In genomic region chr16:31179153-31179746, GRCh38 we compare ENCODE assay signal across 8 cellular contexts. TPM values are rescaled to one million over a fixed set of nuclear protein-coding genes. Genes with fewer than 3 reads are reported as not detected.
DNase-seq lines count a peak whose midpoint lies in the region; ATAC-seq, FAIRE-seq and TF ChIP-seq lines count a peak whose summit lies in the region.

No MANE protein-coding gene starts in this region.

- H3K27ac Mint-ChIP-seq in activated naive CD8-positive, alpha-beta T cell treated with anti-CD3 and anti-CD28 coated beads for 36 hours = peak overlapping the region; percentile 100

- peak overlapping the region; percentile 97 for H3K4me3 Mint-ChIP-seq in activated naive CD8-positive, alpha-beta T cell treated with anti-CD3 and anti-CD28 coated beads for 36 hours

- peak overlapping the region; percentile 88 for H3K4me3 ChIP-seq in GM12864 (ENCODE audit: low read depth, low read length)
- peak overlapping the region; percentile 91 to 93 (median 92) for H3K4me3 ChIP-seq in keratinocyte (ENCODE audit: control insufficient read depth in 2 of 3, extremely low read depth in 1 of 3, insufficient read depth in 2 of 3, low read depth in 1 of 3, low read length in 3 of 3)

- dilution Hi-C loops in keratinocyte (cut with MboI; ENCODE audit: extremely low pct_ligation_motif_present, low sequenced_read_pairs) = no loop called here

- H3K36me3 ChIP-seq in keratinocyte (ENCODE audit: control insufficient read depth in 2 of 2, extremely low read depth in 1 of 2, insufficient read depth in 2 of 2, low read length in 2 of 2) = peaks cover 14 to 27% of the 10 kb centered on the region in 2 experiments

- peaks cover 28% of the 10 kb centered on the region for H4K20me1 ChIP-seq in keratinocyte (ENCODE audit: control insufficient read depth, extremely low read depth, insufficient read depth, low read length)

- no peaks in the 10 kb centered on the region for H3K27me3 ChIP-seq in keratinocyte (ENCODE audit: control insufficient read depth, extremely low read depth, insufficient read depth, low read length)

- H2AFZ ChIP-seq in keratinocyte (ENCODE audit: control insufficient read depth, low read length) = peak overlapping the region; percentile 100

- peaks cover 12% of the 10 kb centered on the region for H3K27me3 Mint-ChIP-seq in activated naive CD8-positive, alpha-beta T cell treated with anti-CD3 and anti-CD28 coated beads for 36 hours

- peaks cover 23% of the 10 kb centered on the region for H3K4me1 ChIP-seq in keratinocyte (ENCODE audit: control insufficient read depth, extremely low read depth, insufficient read depth, low read length)

- peaks cover 42% of the 10 kb centered on the region for H3K36me3 Mint-ChIP-seq in activated naive CD8-positive, alpha-beta T cell treated with anti-CD3 and anti-CD28 coated beads for 36 hours

- no peak for FAIRE-seq in keratinocyte (lab: Jason Lieb, UNC)

- peak overlapping the region; percentile 96 for H3K9ac ChIP-seq in keratinocyte (ENCODE audit: control insufficient read depth, extremely low read depth, insufficient read depth, low read length)

- TF ChIP-seq CTCF in GM12864 (IDR thresholded peaks at IDR 0.05; ENCODE audit: low read depth, low read length, missing control alignments) (no peak), keratinocyte (optimal IDR thresholded peaks at IDR 0.05 in 1 of 3, IDR thresholded peaks at IDR 0.05 in 1 of 3, conservative IDR thresholded peaks at IDR 0.05 in 1 of 3; ENCODE audit: extremely low read depth in 1 of 3, insufficient read depth in 2 of 3, low read length in 3 of 3) (no peak), GM10266 (IDR thresholded peaks at IDR 0.05; ENCODE audit: control insufficient read depth, insufficient read depth, low read depth, missing control alignments) (no peak)

- H3K9me3 Mint-ChIP-seq in activated naive CD8-positive, alpha-beta T cell treated with anti-CD3 and anti-CD28 coated beads for 36 hours = no peaks in the 10 kb centered on the region

- peaks cover 42% of the 10 kb centered on the region for H3K4me1 Mint-ChIP-seq in activated naive CD8-positive, alpha-beta T cell treated with anti-CD3 and anti-CD28 coated beads for 36 hours

- H3K9me3 ChIP-seq in keratinocyte (ENCODE audit: control insufficient read depth, low read depth, low read length) = no peaks in the 10 kb centered on the region

- peak; percentile 4 for ATAC-seq in HG02973 (IDR thresholded peaks at IDR 0.05; ENCODE audit: unreplicated experiment)

- no peak for DNase-seq in GM12864 (ENCODE audit: low read depth)
- no peak for DNase-seq in activated naive CD8-positive, alpha-beta T cell treated with anti-CD3 and anti-CD28 coated beads for 36 hours
- no peak for DNase-seq in keratinocyte (ENCODE audit: low read depth, low spot score)
- peak; percentile 24 for DNase-seq in superior temporal gyrus (ENCODE audit: extremely low spot score)
- DNase-seq in GM10266 (ENCODE audit: extremely low spot score) = no peak
- DNase-seq in activated gamma-delta T cell treated with Interleukin-2 at 50 U/mL for 16 hours = no peak
- DNase-seq in dermis blood vessel endothelial cell = no peak

- peak overlapping the region; percentile 98 for H3K27ac ChIP-seq in keratinocyte (ENCODE audit: control insufficient read depth, insufficient read depth, low read length)

- peak overlapping the region; percentile 98 for H3K4me2 ChIP-seq in keratinocyte (ENCODE audit: control insufficient read depth, extremely low read depth, insufficient read depth, low read depth, low read length)

- H3K9me1 ChIP-seq in keratinocyte (ENCODE audit: control insufficient read depth, extremely low read depth, insufficient read depth, low read length) = peaks cover 6% of the 10 kb centered on the region

- peaks cover 43% of the 10 kb centered on the region for H3K79me2 ChIP-seq in keratinocyte (ENCODE audit: control insufficient read depth, insufficient read depth, low read length)

RNA-seq across cellular contexts. Expression of gene FUS, which starts 0.7 kb away (rescaled TPM):
- 100 to 1,000 TPM; 817 to 858 TPM for total RNA-seq in activated naive CD8-positive, alpha-beta T cell treated with anti-CD3 and anti-CD28 coated beads for 36 hours
- polyA plus RNA-seq in keratinocyte = 88.0 to 210 TPM (median 199 TPM) in 3 replicates
- polyA plus RNA-seq in keratinocyte (2011; ENCODE audit: low read depth) = 138 TPM
- polyA plus RNA-seq in keratinocyte (2011; cell fraction: cytosol; rRNA removed) = 50.2 and 69.9 TPM in 2 replicates
- polyA plus RNA-seq in keratinocyte (2011; cell fraction: nucleus; rRNA removed) = 170 and 201 TPM in 2 replicates
- polyA plus RNA-seq in keratinocyte (2012; ENCODE audit: low replicate concordance) = 196 and 474 TPM in 2 replicates
- 44.0 to 226 TPM (median 102 TPM) in 3 replicates for polyA minus RNA-seq in keratinocyte
- polyA minus RNA-seq in keratinocyte (2011; cell fraction: cytosol; rRNA and poly(A)+ RNA removed) = 112 TPM
- 53.8 and 89.2 TPM in 2 replicates for polyA minus RNA-seq in keratinocyte (2011; cell fraction: nucleus; rRNA and poly(A)+ RNA removed)
- total RNA-seq in dermis blood vessel endothelial cell = 68.2 and 71.3 TPM in 2 replicates

RNA-seq across cellular contexts. Expression of gene PYCARD, which starts 23.3 kb away (rescaled TPM):
- total RNA-seq in activated naive CD8-positive, alpha-beta T cell treated with anti-CD3 and anti-CD28 coated beads for 36 hours = 1 to 10 TPM; 5.0 to 5.2 TPM
- polyA plus RNA-seq in keratinocyte = 46.4 to 84.9 TPM (median 58.1 TPM) in 3 replicates
- 18.4 TPM for polyA plus RNA-seq in keratinocyte (2011; ENCODE audit: low read depth)
- polyA plus RNA-seq in keratinocyte (2011; cell fraction: cytosol; rRNA removed) = 33.0 and 90.8 TPM in 2 replicates
- polyA plus RNA-seq in keratinocyte (2011; cell fraction: nucleus; rRNA removed) = 21.8 and 25.3 TPM in 2 replicates
- 82.2 and 114 TPM in 2 replicates for polyA plus RNA-seq in keratinocyte (2012; ENCODE audit: low replicate concordance)
- polyA minus RNA-seq in keratinocyte = 25.1 to 88.4 TPM (median 60.1 TPM) in 3 replicates
- 162 TPM for polyA minus RNA-seq in keratinocyte (2011; cell fraction: cytosol; rRNA and poly(A)+ RNA removed)
- polyA minus RNA-seq in keratinocyte (2011; cell fraction: nucleus; rRNA and poly(A)+ RNA removed) = 11.1 and 12.3 TPM in 2 replicates
- 74.5 and 101 TPM in 2 replicates for total RNA-seq in dermis blood vessel endothelial cell

RNA-seq across cellular contexts. Expression of gene PRSS36, which starts 29.4 kb away (rescaled TPM):
- total RNA-seq in activated naive CD8-positive, alpha-beta T cell treated with anti-CD3 and anti-CD28 coated beads for 36 hours = under 1 TPM in 1 of 2 experiments, not detected in 1; 0.74 TPM
- polyA plus RNA-seq in keratinocyte = 0.08 to 0.95 TPM (median 0.43 TPM) in 3 replicates
- polyA plus RNA-seq in keratinocyte (2011; ENCODE audit: low read depth) = not detected
- polyA plus RNA-seq in keratinocyte (2011; cell fraction: cytosol; rRNA removed) = 0.21 and 0.42 TPM in 2 replicates
- polyA plus RNA-seq in keratinocyte (2011; cell fraction: nucleus; rRNA removed) = 0.28 and 0.39 TPM in 2 replicates
- polyA plus RNA-seq in keratinocyte (2012; ENCODE audit: low replicate concordance) = 0.31 and 3.0 TPM in 2 replicates
- 0.26 TPM in 1 of 3 replicates, not detected in the others for polyA minus RNA-seq in keratinocyte
- polyA minus RNA-seq in keratinocyte (2011; cell fraction: cytosol; rRNA and poly(A)+ RNA removed) = 3.5 TPM
- polyA minus RNA-seq in keratinocyte (2011; cell fraction: nucleus; rRNA and poly(A)+ RNA removed) = not detected in 2 replicates
- 0.51 TPM in 1 of 2 replicates, not detected in the other for total RNA-seq in dermis blood vessel endothelial cell

RNA-seq across cellular contexts. Expression of gene TRIM72, which starts 34.7 kb away (rescaled TPM):
- total RNA-seq in activated naive CD8-positive, alpha-beta T cell treated with anti-CD3 and anti-CD28 coated beads for 36 hours = not detected
- under 0.01 TPM in 1 of 3 replicates, not detected in the others for polyA plus RNA-seq in keratinocyte
- 0.06 TPM for polyA plus RNA-seq in keratinocyte (2011; ENCODE audit: low read depth)
- polyA plus RNA-seq in keratinocyte (2011; cell fraction: cytosol; rRNA removed) = not detected in 2 replicates
- polyA plus RNA-seq in keratinocyte (2011; cell fraction: nucleus; rRNA removed) = 0.01 and 0.04 TPM in 2 replicates
- polyA plus RNA-seq in keratinocyte (2012; ENCODE audit: low replicate concordance) = 0.06 TPM in 1 of 2 replicates, not detected in the other
- not detected in 3 replicates for polyA minus RNA-seq in keratinocyte
- not detected for polyA minus RNA-seq in keratinocyte (2011; cell fraction: cytosol; rRNA and poly(A)+ RNA removed)
- not detected in 2 replicates for polyA minus RNA-seq in keratinocyte (2011; cell fraction: nucleus; rRNA and poly(A)+ RNA removed)
- total RNA-seq in dermis blood vessel endothelial cell = not detected in 2 replicates

RNA-seq across cellular contexts. Expression of gene PYDC1, which starts 37.7 kb away (rescaled TPM):
- total RNA-seq in activated naive CD8-positive, alpha-beta T cell treated with anti-CD3 and anti-CD28 coated beads for 36 hours = not detected
- polyA plus RNA-seq in keratinocyte = not detected in 3 replicates
- polyA plus RNA-seq in keratinocyte (2011; ENCODE audit: low read depth) = 5.0 TPM
- polyA plus RNA-seq in keratinocyte (2011; cell fraction: cytosol; rRNA removed) = not detected in 2 replicates
- polyA plus RNA-seq in keratinocyte (2011; cell fraction: nucleus; rRNA removed) = 0.17 TPM in 1 of 2 replicates, not detected in the other
- 9.4 TPM in 1 of 2 replicates, not detected in the other for polyA plus RNA-seq in keratinocyte (2012; ENCODE audit: low replicate concordance)
- not detected in 3 replicates for polyA minus RNA-seq in keratinocyte
- not detected for polyA minus RNA-seq in keratinocyte (2011; cell fraction: cytosol; rRNA and poly(A)+ RNA removed)
- polyA minus RNA-seq in keratinocyte (2011; cell fraction: nucleus; rRNA and poly(A)+ RNA removed) = not detected in 2 replicates
- not detected in 2 replicates for total RNA-seq in dermis blood vessel endothelial cell

Comparison
In these comparisons a context has a peak if more than half of its experiments do, and no peak if none do; other contexts are left out.
1. RNA of gene FUS, which starts 0.7 kb away (total RNA-seq): 817 to 858 TPM in activated naive CD8-positive, alpha-beta T cell treated with anti-CD3 and anti-CD28 coated beads for 36 hours; 68.2 to 71.3 TPM in dermis blood vessel endothelial cell; every median in the first group is over 10 times any median in the second.
2. RNA of gene PYCARD, which starts 23.3 kb away (total RNA-seq): 74.5 to 101 TPM in dermis blood vessel endothelial cell; 5.0 to 5.2 TPM in activated naive CD8-positive, alpha-beta T cell treated with anti-CD3 and anti-CD28 coated beads for 36 hours; every median in the first group is over 10 times any median in the second.